Comparison of ENCODE assay signal across 13 cellular contexts in genomic region chr1:177165069-177165439, GRCh38. TPM values are rescaled to one million over a fixed set of nuclear protein-coding genes. Genes with fewer than 3 reads are reported as not detected.
DNase-seq lines count a peak whose midpoint lies in the region; ATAC-seq and TF ChIP-seq lines count a peak whose summit lies in the region.
"Had no signal": no experiment of that assay in that cellular context is flagged by ENCODE, and none has a peak within 500 bp of the region (broad histone marks: within the 10 kb centered on the region; RNA-seq: fewer than 3 reads in every experiment).

No MANE protein-coding gene starts in this region.

- H3K9me3 ChIP-seq in HUES64 (ENCODE audit: insufficient read depth, low read depth, low read length): no peaks in the 10 kb centered on the region
- H3K9me3 ChIP-seq in skeletal muscle satellite cell (replicated peaks; ENCODE audit: low read length): no peaks in the 10 kb centered on the region
- H3K9me3 ChIP-seq: SJCRH30 had no signal

- ATAC-seq in activated naive CD4-positive, alpha-beta T cell treated with anti-CD3 and anti-CD28 coated beads, Interleukin-2, amount 50 U/mL, for 72 hours: no peak
- ATAC-seq: activated T-cell treated with anti-CD3 and anti-CD28 coated beads, Interleukin-2, amount 50 U/mL, for 72 hours; CD8-positive, alpha-beta T cell had no signal

- 6% methylated on average over 2 of the region's 9 CpGs for WGBS in HUES64

- H3K4me1 Mint-ChIP-seq in brain: peaks cover 53% of the 10 kb centered on the region

- H3K4me3 ChIP-seq in HUES64 (ENCODE audit: low read length) (peak overlapping the region; percentile 87), iPS-11a (ENCODE audit: low read depth, low read length) (peak overlapping the region; percentile 73), skeletal muscle satellite cell (ENCODE audit: low read length) (peak overlapping the region; percentile 55)
- H3K4me3 ChIP-seq: SJCRH30 had no signal

- H3K27me3 Mint-ChIP-seq in brain: peaks cover 19% of the 10 kb centered on the region

- peak overlapping the region; percentile 79 for H3K4me2 ChIP-seq in skeletal muscle satellite cell (ENCODE audit: low read length)

- H3K9ac ChIP-seq in HUES64 (ENCODE audit: low read depth, low read length) (peak overlapping the region; percentile 55; the same call in 1 of the 2 replicates), skeletal muscle satellite cell (ENCODE audit: low read depth, low read length) (no peak overlapping the region)

- H3K9me3 Mint-ChIP-seq in brain: no peaks in the 10 kb centered on the region
- H3K9me3 Mint-ChIP-seq in activated naive CD4-positive, alpha-beta T cell treated with anti-CD3 and anti-CD28 coated beads, Interleukin-2, amount 50 U/mL, for 72 hours: peaks cover 5 to 22% of the 10 kb centered on the region in 2 donors
- H3K9me3 Mint-ChIP-seq: CD8-positive, alpha-beta T cell had no signal

- H3K36me3 Mint-ChIP-seq in brain: no peaks in the 10 kb centered on the region
- H3K36me3 Mint-ChIP-seq in activated naive CD4-positive, alpha-beta T cell treated with anti-CD3 and anti-CD28 coated beads, Interleukin-2, amount 50 U/mL, for 72 hours: peaks cover 8 to 17% of the 10 kb centered on the region in 2 donors
- H3K36me3 Mint-ChIP-seq: CD8-positive, alpha-beta T cell had no signal

- H3K4me1 ChIP-seq in HUES64 (ENCODE audit: insufficient read depth, low read length): 0 out of 2 replicates have a peak, but pooled peaks cover 7% of the 10 kb centered on the region
- H3K4me1 ChIP-seq in skeletal muscle satellite cell (ENCODE audit: control insufficient read depth, insufficient read depth, low read length): no peaks in the 10 kb centered on the region
- H3K4me1 ChIP-seq: SJCRH30 had no signal

- no peak for DNase-seq in activated naive CD4-positive, alpha-beta T cell treated with anti-CD3 and anti-CD28 coated beads, Interleukin-2, amount 50 U/mL, for 72 hours (ENCODE audit: low spot score in 2 of 2)
- DNase-seq in C1 segment of cervical spinal cord (lab: John Stamatoyannopoulos, UW): no peak
- DNase-seq in pons (ENCODE audit: low spot score): no peak
- DNase-seq: activated T-cell treated with anti-CD3 and anti-CD28 coated beads, Interleukin-2, amount 50 U/mL, for 72 hours; CD8-positive, alpha-beta T cell; cortex of kidney; mesenchymal stem cell; NCI-H1436; SJCRH30 had no signal

- peak overlapping the region; percentile 88 to 92 (median 91) for H3K4me3 Mint-ChIP-seq in brain
- H3K4me3 Mint-ChIP-seq: activated T-cell treated with anti-CD3 and anti-CD28 coated beads, Interleukin-2, amount 50 U/mL, for 72 hours; CD8-positive, alpha-beta T cell had no signal

- no peak overlapping the region for H3K27ac ChIP-seq in HUES64 (ENCODE audit: low read depth, low read length)
- H3K27ac ChIP-seq: SJCRH30 had no signal

- peak overlapping the region; percentile 51 to 97 (median 95) for H3K27ac Mint-ChIP-seq in brain
- H3K27ac Mint-ChIP-seq in activated naive CD4-positive, alpha-beta T cell treated with anti-CD3 and anti-CD28 coated beads, Interleukin-2, amount 50 U/mL, for 72 hours: no peak overlapping the region
- H3K27ac Mint-ChIP-seq: activated T-cell treated with anti-CD3 and anti-CD28 coated beads, Interleukin-2, amount 50 U/mL, for 72 hours; CD8-positive, alpha-beta T cell had no signal

- TF ChIP-seq CTCF in brain (conservative IDR thresholded peaks at IDR 0.05): peak in 1 of 2 experiments; percentile 20

- H3K36me3 ChIP-seq in HUES64 (ENCODE audit: insufficient read depth, low read length) (no peaks in the 10 kb centered on the region), skeletal muscle satellite cell (ENCODE audit: insufficient read depth, low read length) (no peaks in the 10 kb centered on the region)
- H3K36me3 ChIP-seq: SJCRH30 had no signal

- H3K27me3 ChIP-seq in HUES64 (ENCODE audit: insufficient read depth, low read length) (peaks cover 82% of the 10 kb centered on the region), skeletal muscle satellite cell (ENCODE audit: control insufficient read depth, insufficient read depth, low read length) (peaks cover 92% of the 10 kb centered on the region)
- H3K27me3 ChIP-seq: SJCRH30 had no signal

RNA-seq across cellular contexts. Expression of gene ASTN1, which starts 0.5 kb away (rescaled TPM):
- 2.2 TPM for polyA plus RNA-seq in HUES64 (2013, experiment 1 of 2)
- 2.0 TPM for polyA plus RNA-seq in HUES64 (2013, experiment 2 of 2)
- 14.5 TPM for polyA plus RNA-seq in brain (ENCODE audit: insufficient read depth, low read depth, low replicate concordance)
- not detected in 2 replicates for total RNA-seq in skeletal muscle satellite cell (2012; rRNA removed)
- not detected for total RNA-seq in activated naive CD4-positive, alpha-beta T cell treated with anti-CD3 and anti-CD28 coated beads, Interleukin-2, amount 50 U/mL, for 72 hours
- total RNA-seq: activated T-cell treated with anti-CD3 and anti-CD28 coated beads, Interleukin-2, amount 50 U/mL, for 72 hours; CD8-positive, alpha-beta T cell; SJCRH30 had no signal

RNA-seq across cellular contexts. Expression of gene BRINP2, which starts 5.7 kb away (rescaled TPM):
- polyA plus RNA-seq in HUES64 (2013, experiment 1 of 2): 0.35 TPM
- polyA plus RNA-seq in HUES64 (2013, experiment 2 of 2): not detected
- polyA plus RNA-seq in brain (ENCODE audit: insufficient read depth, low read depth, low replicate concordance): 8.1 TPM
- total RNA-seq in skeletal muscle satellite cell (2012; rRNA removed): 0.22 TPM in 1 of 2 replicates, not detected in the other
- not detected for total RNA-seq in activated naive CD4-positive, alpha-beta T cell treated with anti-CD3 and anti-CD28 coated beads, Interleukin-2, amount 50 U/mL, for 72 hours
- total RNA-seq: activated T-cell treated with anti-CD3 and anti-CD28 coated beads, Interleukin-2, amount 50 U/mL, for 72 hours; CD8-positive, alpha-beta T cell; SJCRH30 had no signal

Comparison
In these comparisons a context has a peak if more than half of its experiments do, and no peak if none do; other contexts are left out.
1. H3K27ac Mint-ChIP-seq: peak in brain (5 of 5); none in activated naive CD4-positive, alpha-beta T cell treated with anti-CD3 and anti-CD28 coated beads, Interleukin-2, amount 50 U/mL, for 72 hours (0 of 2).
2. Peak in every context shown above with its lines, with median percentiles within 50 percentile points of each other: H3K4me3 ChIP-seq.